In the genomic region with DNA sequence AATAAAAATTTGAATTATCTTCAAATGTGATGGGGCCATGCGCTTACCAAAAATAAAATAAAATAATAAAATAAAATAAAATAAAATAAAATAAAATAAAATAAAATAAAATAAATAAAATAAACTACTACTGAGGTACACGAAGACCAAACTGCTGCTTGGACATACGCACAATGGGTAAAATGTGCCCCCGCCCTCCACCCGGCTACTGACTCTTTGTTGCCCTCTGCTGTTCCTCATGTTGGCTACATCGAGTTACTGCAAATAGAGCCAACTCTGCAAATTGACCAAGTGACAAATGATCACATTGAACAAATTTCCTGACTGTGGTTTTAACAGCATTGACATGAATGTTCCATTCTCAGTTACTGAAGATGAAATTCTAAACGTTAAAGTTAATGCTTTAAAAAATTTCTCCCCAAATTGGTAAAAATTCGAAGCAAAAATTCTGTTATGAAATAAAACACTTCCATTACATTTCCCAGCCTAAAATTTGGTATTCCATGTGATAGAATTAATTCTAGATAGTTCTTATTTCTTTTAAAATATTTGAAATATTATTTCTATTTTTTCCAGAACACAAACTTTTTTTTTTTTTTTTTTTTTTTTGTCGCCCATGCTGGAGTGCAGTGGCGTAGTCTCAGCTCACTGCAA, we compare ENCODE assay signal across 8 cellular contexts.
DNase-seq lines count a peak whose midpoint lies in the region; ATAC-seq lines count a peak whose summit lies in the region.

No MANE protein-coding gene starts in this region.

- peak; percentile 73 for ATAC-seq in GM19468 (IDR thresholded peaks at IDR 0.05; ENCODE audit: extremely low read depth, unreplicated experiment)

- DNase-seq in EH (ENCODE audit: low read depth) (peak; percentile 55), HPDE6-E6E7 (ENCODE audit: extremely low spot score) (peak; percentile 39), OCI-M1 (lab: John Stamatoyannopoulos, UW) (peak; percentile 73), anterior cingulate cortex (lab: John Stamatoyannopoulos, UW) (peak in 41 of 58 donors; percentile 0 to 52 (median 17)), iPS-NIHi11 (ENCODE audit: low spot score) (peak; percentile 78), NCI-H524 treated with DMSO at 0.1 percent for 48 hours (lab: John Stamatoyannopoulos, UW) (no peak)
- DNase-seq in stimulated activated CD4-positive, alpha-beta T cell treated with anti-CD3 and anti-CD28 coated beads, Interleukin-4, amount 100 ng/mL, for 1 hour: peak; percentile 9
